ENCODE assay signal across 20 cellular contexts in the genomic region with DNA sequence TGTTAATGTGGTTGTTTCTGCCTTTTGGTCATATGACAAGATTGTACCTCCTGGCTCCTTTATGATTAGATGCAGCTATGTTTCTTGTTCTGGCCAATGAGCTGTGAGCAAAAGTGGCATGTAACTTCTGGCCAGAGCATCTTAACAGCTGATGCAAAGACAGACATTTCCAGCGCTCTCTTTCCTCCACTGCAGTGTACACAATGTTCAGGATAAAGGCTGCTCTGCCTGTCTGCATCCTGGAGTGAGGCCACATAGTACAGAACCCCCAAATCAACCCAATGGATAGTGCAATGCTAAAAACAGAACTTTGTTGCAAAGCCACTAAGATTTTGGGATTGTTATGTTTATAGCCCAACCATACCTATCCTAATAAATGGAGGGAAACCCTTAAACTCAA. TPM values are rescaled to one million over a fixed set of nuclear protein-coding genes. Genes with fewer than 3 reads are reported as not detected.
A peak's percentile ranks its signal among the peaks of the same experiment; 100 is the strongest.
DNase-seq lines count a peak whose midpoint lies in the region; ATAC-seq and TF ChIP-seq lines count a peak whose summit lies in the region.
"Had no signal": no experiment of that assay in that cellular context is flagged by ENCODE, and none has a peak within 500 bp of the region (broad histone marks: within the 10 kb centered on the region; RNA-seq: fewer than 3 reads in every experiment).

No MANE protein-coding gene starts in this region.

- no peaks in the 10 kb centered on the region for H3K27me3 Mint-ChIP-seq in activated naive CD4-positive, alpha-beta T cell treated with anti-CD3 and anti-CD28 coated beads, Interleukin-2, amount 50 U/mL, for 24 hours
- no peaks in the 10 kb centered on the region for H3K27me3 Mint-ChIP-seq in activated B cell treated with CpG ODN at 0.5 μM for 24 hours
- H3K27me3 Mint-ChIP-seq in Calu3 (ENCODE audit: unreplicated experiment) = no peaks in the 10 kb centered on the region

- TF ChIP-seq CTCF in activated B cell treated with CpG ODN at 0.5 μM for 24 hours (IDR thresholded peaks at IDR 0.05) (no peak), smooth muscle cell (IDR thresholded peaks at IDR 0.05; ENCODE audit: borderline replicate concordance, insufficient read depth, poor library complexity, severe bottlenecking) (no peak), Calu3 (IDR thresholded peaks at IDR 0.05; ENCODE audit: unreplicated experiment) (no peak)

- H3K4me1 ChIP-seq in right cardiac atrium (ENCODE audit: control insufficient read depth, insufficient read depth, low read length) = peaks cover 22% of the 10 kb centered on the region
- peaks cover 41% of the 10 kb centered on the region for H3K4me1 ChIP-seq in smooth muscle cell (ENCODE audit: low read depth)

- H4K20me1 ChIP-seq in smooth muscle cell (ENCODE audit: low read depth) = peaks cover 100% of the 10 kb centered on the region

- CTCF ChIA-PET in activated B cell treated with CpG ODN at 0.5 μM for 24 hours (lab: Charles Lee) (interaction anchor here (1.2 kb wide), 1 partner anchor 17 kb away, joined by 6 read pairs; no protein-coding TSS in a partner anchor), Calu3 (lab: Charles Lee) (no interaction called here)

- H3K36me3 ChIP-seq in smooth muscle cell (ENCODE audit: low read depth) = no peaks in the 10 kb centered on the region
- H3K36me3 ChIP-seq: cardiac muscle cell had no signal

- H3K27me3 ChIP-seq in right cardiac atrium (ENCODE audit: control insufficient read depth, insufficient read depth) (no peaks in the 10 kb centered on the region), smooth muscle cell (ENCODE audit: low read depth) (no peaks in the 10 kb centered on the region)
- H3K27me3 ChIP-seq: cardiac muscle cell, SJSA1, stomach had no signal

- DNase-seq in activated naive CD4-positive, alpha-beta T cell (lab: John Stamatoyannopoulos, UW) = no peak
- DNase-seq in activated B cell treated with CpG ODN at 0.5 μM for 24 hours (no peak), right cardiac atrium (no peak), smooth muscle cell (lab: John Stamatoyannopoulos, UW; ENCODE audit: unreplicated experiment) (no peak), Calu3 (no peak)
- DNase-seq in activated effector memory CD4-positive, alpha-beta T cell treated with anti-CD3 and anti-CD28 coated beads, Interleukin-2, amount 50 U/mL, for 16 hours = no peak
- DNase-seq in stimulated activated CD4-positive, alpha-beta T cell treated with anti-CD3 and anti-CD28 coated beads, Interleukin-4, amount 100 ng/mL, for 1 hour = no peak
- DNase-seq: COR-L47; EL; GOT3; NCI-H1436 treated with DMSO at 0.1 percent for 48 hours; NCI-H2171 treated with DMSO at 0.1 percent for 48 hours; NCI-H748 treated with DMSO at 0.1 percent for 48 hours; retina; stimulated activated CD4-positive, alpha-beta T cell treated with anti-CD3 and anti-CD28 coated beads, Interleukin-15, amount 100 ng/mL, for 24 hours; stomach had no signal

- WGBS in right cardiac atrium = 47% methylated on average over 1 of the region's 1 CpG
- WGBS in smooth muscle cell (ENCODE audit: low lambda C conversion rate) = 100% methylated on average over 1 of the region's 1 CpG

- peak overlapping the region; percentile 27 for H3K4me3 Mint-ChIP-seq in activated naive CD4-positive, alpha-beta T cell treated with anti-CD3 and anti-CD28 coated beads, Interleukin-2, amount 50 U/mL, for 24 hours
- H3K4me3 Mint-ChIP-seq in activated B cell treated with CpG ODN at 0.5 μM for 24 hours = no peak overlapping the region
- H3K4me3 Mint-ChIP-seq in Calu3 (ENCODE audit: low read depth, unreplicated experiment) = no peak overlapping the region
- H3K4me3 Mint-ChIP-seq: WTC11 had no signal

- H3K9me3 Mint-ChIP-seq in activated naive CD4-positive, alpha-beta T cell treated with anti-CD3 and anti-CD28 coated beads, Interleukin-2, amount 50 U/mL, for 24 hours = no peaks in the 10 kb centered on the region
- H3K9me3 Mint-ChIP-seq in activated B cell treated with CpG ODN at 0.5 μM for 24 hours (no peaks in the 10 kb centered on the region), Calu3 (ENCODE audit: low read depth, unreplicated experiment) (no peaks in the 10 kb centered on the region)
- H3K9me3 Mint-ChIP-seq: WTC11 had no signal

- peaks cover 90% of the 10 kb centered on the region for H3K4me1 Mint-ChIP-seq in activated naive CD4-positive, alpha-beta T cell treated with anti-CD3 and anti-CD28 coated beads, Interleukin-2, amount 50 U/mL, for 24 hours
- H3K4me1 Mint-ChIP-seq in activated B cell treated with CpG ODN at 0.5 μM for 24 hours = peaks cover 92% of the 10 kb centered on the region
- peaks cover 59% of the 10 kb centered on the region for H3K4me1 Mint-ChIP-seq in Calu3 (ENCODE audit: low read depth, unreplicated experiment)

- H3K36me3 Mint-ChIP-seq in activated naive CD4-positive, alpha-beta T cell treated with anti-CD3 and anti-CD28 coated beads, Interleukin-2, amount 50 U/mL, for 24 hours = peaks cover 11% of the 10 kb centered on the region
- H3K36me3 Mint-ChIP-seq in activated B cell treated with CpG ODN at 0.5 μM for 24 hours (ENCODE audit: low read depth) (peaks cover 35% of the 10 kb centered on the region), Calu3 (ENCODE audit: insufficient read depth, unreplicated experiment) (no peaks in the 10 kb centered on the region)

- no peak overlapping the region for H3K4me2 ChIP-seq in smooth muscle cell

- no peak overlapping the region for H2AFZ ChIP-seq in smooth muscle cell (ENCODE audit: low read depth)

- no TSS peak for BruUV-seq in Calu3 (replicated peaks; lab: Mats Ljungman, UMichigan)

- ATAC-seq in activated B cell treated with CpG ODN at 0.5 μM for 24 hours (ENCODE audit: low read depth) (no peak), right cardiac atrium (peak; percentile 46 to 56)

- H3K9ac ChIP-seq in smooth muscle cell (ENCODE audit: low read depth) = no peak overlapping the region

- intact Hi-C loops in activated B cell treated with CpG ODN at 0.5 μM for 24 hours (cut with micrococcal nuclease) = no loop called here
- intact Hi-C loops in right cardiac atrium (cut with DNase I) = no loop called here
- intact Hi-C loops in Calu3 (cut with micrococcal nuclease; ENCODE audit: unreplicated experiment) = no loop called here

- POLR2A ChIA-PET in activated B cell treated with CpG ODN at 0.5 μM for 24 hours (lab: Charles Lee) = interaction anchor here (1.6 kb wide), 1 partner anchor 18 kb away, joined by 4 read pairs; a partner anchor contains a TSS

- H3K27ac ChIP-seq in right cardiac atrium (ENCODE audit: low read length) (no peak overlapping the region), smooth muscle cell (ENCODE audit: low read depth) (peak overlapping the region; percentile 2)
- H3K27ac ChIP-seq: cardiac muscle cell, SJSA1, stomach had no signal

- H3F3A ChIP-seq in smooth muscle cell (ENCODE audit: low read depth) = peaks cover 16% of the 10 kb centered on the region

- no peak overlapping the region for H3K4me3 ChIP-seq in right cardiac atrium (ENCODE audit: low read length)
- H3K4me3 ChIP-seq in smooth muscle cell = no peak overlapping the region
- H3K4me3 ChIP-seq: cardiac muscle cell, SJSA1, stomach had no signal

- H3K9me3 ChIP-seq in right cardiac atrium (ENCODE audit: control insufficient read depth, low read length) (no peaks in the 10 kb centered on the region), smooth muscle cell (replicated peaks; ENCODE audit: low read depth) (no peaks in the 10 kb centered on the region)
- H3K9me3 ChIP-seq: SJSA1, stomach had no signal

- H3K27ac Mint-ChIP-seq in activated naive CD4-positive, alpha-beta T cell treated with anti-CD3 and anti-CD28 coated beads, Interleukin-2, amount 50 U/mL, for 24 hours = peak overlapping the region; percentile 93
- peak overlapping the region; percentile 25 for H3K27ac Mint-ChIP-seq in activated B cell treated with CpG ODN at 0.5 μM for 24 hours
- no peak overlapping the region for H3K27ac Mint-ChIP-seq in Calu3 (ENCODE audit: unreplicated experiment)

- H3K79me2 ChIP-seq in smooth muscle cell (ENCODE audit: low read depth) = peaks cover 100% of the 10 kb centered on the region

RNA-seq across cellular contexts. Expression of a gene that starts 17.9 kb away (rescaled TPM):
- total RNA-seq in activated B cell treated with CpG ODN at 0.5 μM for 24 hours (72.7 and 82.8 TPM in 2 replicates), right cardiac atrium (10 to 100 TPM; 21.9 to 24.6 (median 23.8) TPM), smooth muscle cell (52.1 TPM in 2 replicates), Calu3 (2022) (27.2 and 30.0 TPM in 2 replicates)
- polyA plus RNA-seq in right cardiac atrium (11.5 TPM), smooth muscle cell (16.3 and 19.4 TPM in 2 replicates)
